In the genomic region with DNA sequence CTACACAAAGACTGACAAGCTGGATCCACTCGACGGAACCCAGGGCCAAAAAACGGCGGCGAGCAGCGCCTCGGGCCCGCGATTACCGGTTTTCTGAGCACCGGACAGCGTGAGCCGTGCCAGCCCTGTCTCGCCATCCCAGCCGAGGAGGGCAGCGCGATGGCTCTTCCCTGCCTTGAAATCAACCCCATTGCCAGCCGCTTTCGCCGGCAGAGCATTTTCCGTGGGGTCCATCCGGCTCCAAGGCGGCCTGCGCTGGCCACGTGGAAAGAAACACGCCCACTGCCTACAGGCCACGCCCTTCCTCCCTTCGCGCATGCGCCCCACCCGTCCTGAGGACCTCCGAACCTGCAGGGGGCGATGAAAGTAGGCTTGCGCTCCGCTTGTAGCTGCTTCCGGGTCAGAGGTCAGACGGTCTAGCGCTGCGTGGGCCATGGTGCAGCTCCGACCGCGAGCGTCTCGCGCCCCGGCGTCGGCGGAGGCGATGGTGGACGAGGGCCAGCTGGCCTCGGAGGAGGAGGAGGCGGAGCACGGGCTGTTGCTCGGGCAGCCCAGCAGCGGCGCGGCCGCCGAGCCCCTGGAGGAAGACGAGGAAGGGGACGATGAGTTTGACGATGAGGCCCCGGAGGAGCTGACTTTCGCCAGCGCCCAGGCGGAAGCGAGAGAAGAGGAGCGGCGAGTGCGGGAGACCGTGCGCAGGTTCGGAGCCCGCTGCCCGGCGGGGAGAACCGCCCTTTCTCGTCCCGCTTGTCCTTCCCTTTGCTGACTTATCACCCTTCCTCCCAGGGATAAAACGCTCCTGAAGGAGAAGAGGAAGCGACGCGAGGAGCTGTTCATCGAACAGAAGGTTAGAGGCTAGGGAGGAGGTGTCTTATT, we compare ENCODE assay signal across 1 cellular context.
TF ChIP-seq lines count a peak whose summit lies in the region.

Gene NOL7, plus strand, starts transcription at position 410 of the 876 bp plus-strand sequence. Its CDS starts 24 bp downstream, at position 434.

TF ChIP-seq in K562, 482 proteins besides CTCF, POLR2A, EP300 and RAD21 (continued from another document and continues in another):
- TF ChIP-seq, protein P1, sequence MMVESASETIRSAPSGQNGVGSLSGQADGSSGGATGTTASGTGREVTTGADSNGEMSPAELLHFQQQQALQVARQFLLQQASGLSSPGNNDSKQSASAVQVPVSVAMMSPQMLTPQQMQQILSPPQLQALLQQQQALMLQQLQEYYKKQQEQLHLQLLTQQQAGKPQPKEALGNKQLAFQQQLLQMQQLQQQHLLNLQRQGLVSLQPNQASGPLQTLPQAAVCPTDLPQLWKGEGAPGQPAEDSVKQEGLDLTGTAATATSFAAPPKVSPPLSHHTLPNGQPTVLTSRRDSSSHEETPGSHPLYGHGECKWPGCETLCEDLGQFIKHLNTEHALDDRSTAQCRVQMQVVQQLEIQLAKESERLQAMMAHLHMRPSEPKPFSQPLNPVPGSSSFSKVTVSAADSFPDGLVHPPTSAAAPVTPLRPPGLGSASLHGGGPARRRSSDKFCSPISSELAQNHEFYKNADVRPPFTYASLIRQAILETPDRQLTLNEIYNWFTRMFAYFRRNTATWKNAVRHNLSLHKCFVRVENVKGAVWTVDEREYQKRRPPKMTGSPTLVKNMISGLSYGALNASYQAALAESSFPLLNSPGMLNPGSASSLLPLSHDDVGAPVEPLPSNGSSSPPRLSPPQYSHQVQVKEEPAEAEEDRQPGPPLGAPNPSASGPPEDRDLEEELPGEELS (CRISPR knock-in tag; IDR thresholded peaks at IDR 0.05; ENCODE audit: borderline replicate concordance): peak; percentile 91; the same call in 1 of the 2 replicates
- no peak for TF ChIP-seq NFYB (IDR thresholded peaks at IDR 0.05; ENCODE audit: extremely low read depth, insufficient read length)
- no peak for TF ChIP-seq PHF21A (IDR thresholded peaks at IDR 0.05; ENCODE audit: borderline replicate concordance, low read depth)
- TF ChIP-seq GTF2A2 (tag; IDR thresholded peaks at IDR 0.05): peak; percentile 68
- peak; percentile 82; the same call in 1 of the 2 replicates for TF ChIP-seq JUN (IDR thresholded peaks at IDR 0.05; ENCODE audit: borderline replicate concordance, low read depth, low read length)
- no peak; the same call in none of the 2 replicates for TF ChIP-seq JUN (CRISPR knock-in tag; IDR thresholded peaks at IDR 0.05; ENCODE audit: borderline replicate concordance)
- TF ChIP-seq ZC3H8 (IDR thresholded peaks at IDR 0.05): no peak
- no peak for TF ChIP-seq TFAM (CRISPR knock-in tag; conservative IDR thresholded peaks at IDR 0.05)
- peak; percentile 93 for TF ChIP-seq KDM5B (IDR thresholded peaks at IDR 0.05; ENCODE audit: insufficient replicate concordance, low read depth, low read length)
- TF ChIP-seq SMAD3 (CRISPR knock-in tag; conservative IDR thresholded peaks at IDR 0.05): peak; percentile 27; the same call in 1 of the 2 replicates
- 0 out of 2 replicates have a peak, but pooled peaks have one; percentile 13 for TF ChIP-seq HIVEP1 (CRISPR knock-in tag; IDR thresholded peaks at IDR 0.05)
- no peak for TF ChIP-seq ZNF282 (CRISPR knock-in tag; IDR thresholded peaks at IDR 0.05)
- peak; percentile 94 for TF ChIP-seq SP2 (IDR thresholded peaks at IDR 0.05; ENCODE audit: extremely low read depth, low read depth, low read length, poor library complexity, severe bottlenecking)
- TF ChIP-seq KDM2B (CRISPR knock-in tag; IDR thresholded peaks at IDR 0.05): 0 out of 2 replicates have a peak, but pooled peaks have one; percentile 11
- no peak for TF ChIP-seq MAFF (IDR thresholded peaks at IDR 0.05; ENCODE audit: low read length)
- TF ChIP-seq KHSRP (IDR thresholded peaks at IDR 0.05): no peak
- TF ChIP-seq ASH1L (IDR thresholded peaks at IDR 0.05; ENCODE audit: borderline replicate concordance, low read depth, partially characterized antibody): no peak
- no peak for TF ChIP-seq ZNF57 (CRISPR knock-in tag; IDR thresholded peaks at IDR 0.05)
- no peak for TF ChIP-seq CEBPB (tag; IDR thresholded peaks at IDR 0.05)
- peak; percentile 79; the same call in 1 of the 2 replicates for TF ChIP-seq RHOXF2B (CRISPR knock-in tag; conservative IDR thresholded peaks at IDR 0.05)
- TF ChIP-seq FIP1L1 (IDR thresholded peaks at IDR 0.05; ENCODE audit: low read depth, low read length, poor library complexity, severe bottlenecking): peak; percentile 97
- peak; percentile 96 for TF ChIP-seq SIN3B (IDR thresholded peaks at IDR 0.05; ENCODE audit: low read depth)
- TF ChIP-seq, protein P2, sequence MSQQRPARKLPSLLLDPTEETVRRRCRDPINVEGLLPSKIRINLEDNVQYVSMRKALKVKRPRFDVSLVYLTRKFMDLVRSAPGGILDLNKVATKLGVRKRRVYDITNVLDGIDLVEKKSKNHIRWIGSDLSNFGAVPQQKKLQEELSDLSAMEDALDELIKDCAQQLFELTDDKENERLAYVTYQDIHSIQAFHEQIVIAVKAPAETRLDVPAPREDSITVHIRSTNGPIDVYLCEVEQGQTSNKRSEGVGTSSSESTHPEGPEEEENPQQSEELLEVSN (IDR thresholded peaks at IDR 0.05; ENCODE audit: borderline replicate concordance in 1 of 2, extremely low read depth in 1 of 2, insufficient read depth in 1 of 2, insufficient read length in 1 of 2, low read depth in 1 of 2, low read length in 1 of 2, poor library complexity in 1 of 2, severe bottlenecking in 1 of 2): peak; percentile 73 to 87
- TF ChIP-seq SMAD4 (CRISPR knock-in tag; conservative IDR thresholded peaks at IDR 0.05): peak; percentile 87
- no peak for TF ChIP-seq LARP7 (IDR thresholded peaks at IDR 0.05)
- TF ChIP-seq MLX (CRISPR knock-in tag; conservative IDR thresholded peaks at IDR 0.05): peak in 1 of 2 experiments; percentile 81; a peak in 1 of 4 replicates
- 0 out of 2 replicates have a peak, but pooled peaks have one; percentile 11 for TF ChIP-seq ZNF592 (IDR thresholded peaks at IDR 0.05)
- TF ChIP-seq MTA3 (IDR thresholded peaks at IDR 0.05; ENCODE audit: borderline replicate concordance): peak; percentile 92
- TF ChIP-seq ZNF764 (CRISPR knock-in tag; IDR thresholded peaks at IDR 0.05; ENCODE audit: low read depth): 0 out of 2 replicates have a peak, but pooled peaks have one; percentile 58
- TF ChIP-seq HNRNPLL (IDR thresholded peaks at IDR 0.05; ENCODE audit: low read depth, low read length, poor library complexity, severe bottlenecking): peak; percentile 80
- TF ChIP-seq MBD2 (IDR thresholded peaks at IDR 0.05; ENCODE audit: borderline replicate concordance, low read depth): peak; percentile 87
- TF ChIP-seq, protein P3, sequence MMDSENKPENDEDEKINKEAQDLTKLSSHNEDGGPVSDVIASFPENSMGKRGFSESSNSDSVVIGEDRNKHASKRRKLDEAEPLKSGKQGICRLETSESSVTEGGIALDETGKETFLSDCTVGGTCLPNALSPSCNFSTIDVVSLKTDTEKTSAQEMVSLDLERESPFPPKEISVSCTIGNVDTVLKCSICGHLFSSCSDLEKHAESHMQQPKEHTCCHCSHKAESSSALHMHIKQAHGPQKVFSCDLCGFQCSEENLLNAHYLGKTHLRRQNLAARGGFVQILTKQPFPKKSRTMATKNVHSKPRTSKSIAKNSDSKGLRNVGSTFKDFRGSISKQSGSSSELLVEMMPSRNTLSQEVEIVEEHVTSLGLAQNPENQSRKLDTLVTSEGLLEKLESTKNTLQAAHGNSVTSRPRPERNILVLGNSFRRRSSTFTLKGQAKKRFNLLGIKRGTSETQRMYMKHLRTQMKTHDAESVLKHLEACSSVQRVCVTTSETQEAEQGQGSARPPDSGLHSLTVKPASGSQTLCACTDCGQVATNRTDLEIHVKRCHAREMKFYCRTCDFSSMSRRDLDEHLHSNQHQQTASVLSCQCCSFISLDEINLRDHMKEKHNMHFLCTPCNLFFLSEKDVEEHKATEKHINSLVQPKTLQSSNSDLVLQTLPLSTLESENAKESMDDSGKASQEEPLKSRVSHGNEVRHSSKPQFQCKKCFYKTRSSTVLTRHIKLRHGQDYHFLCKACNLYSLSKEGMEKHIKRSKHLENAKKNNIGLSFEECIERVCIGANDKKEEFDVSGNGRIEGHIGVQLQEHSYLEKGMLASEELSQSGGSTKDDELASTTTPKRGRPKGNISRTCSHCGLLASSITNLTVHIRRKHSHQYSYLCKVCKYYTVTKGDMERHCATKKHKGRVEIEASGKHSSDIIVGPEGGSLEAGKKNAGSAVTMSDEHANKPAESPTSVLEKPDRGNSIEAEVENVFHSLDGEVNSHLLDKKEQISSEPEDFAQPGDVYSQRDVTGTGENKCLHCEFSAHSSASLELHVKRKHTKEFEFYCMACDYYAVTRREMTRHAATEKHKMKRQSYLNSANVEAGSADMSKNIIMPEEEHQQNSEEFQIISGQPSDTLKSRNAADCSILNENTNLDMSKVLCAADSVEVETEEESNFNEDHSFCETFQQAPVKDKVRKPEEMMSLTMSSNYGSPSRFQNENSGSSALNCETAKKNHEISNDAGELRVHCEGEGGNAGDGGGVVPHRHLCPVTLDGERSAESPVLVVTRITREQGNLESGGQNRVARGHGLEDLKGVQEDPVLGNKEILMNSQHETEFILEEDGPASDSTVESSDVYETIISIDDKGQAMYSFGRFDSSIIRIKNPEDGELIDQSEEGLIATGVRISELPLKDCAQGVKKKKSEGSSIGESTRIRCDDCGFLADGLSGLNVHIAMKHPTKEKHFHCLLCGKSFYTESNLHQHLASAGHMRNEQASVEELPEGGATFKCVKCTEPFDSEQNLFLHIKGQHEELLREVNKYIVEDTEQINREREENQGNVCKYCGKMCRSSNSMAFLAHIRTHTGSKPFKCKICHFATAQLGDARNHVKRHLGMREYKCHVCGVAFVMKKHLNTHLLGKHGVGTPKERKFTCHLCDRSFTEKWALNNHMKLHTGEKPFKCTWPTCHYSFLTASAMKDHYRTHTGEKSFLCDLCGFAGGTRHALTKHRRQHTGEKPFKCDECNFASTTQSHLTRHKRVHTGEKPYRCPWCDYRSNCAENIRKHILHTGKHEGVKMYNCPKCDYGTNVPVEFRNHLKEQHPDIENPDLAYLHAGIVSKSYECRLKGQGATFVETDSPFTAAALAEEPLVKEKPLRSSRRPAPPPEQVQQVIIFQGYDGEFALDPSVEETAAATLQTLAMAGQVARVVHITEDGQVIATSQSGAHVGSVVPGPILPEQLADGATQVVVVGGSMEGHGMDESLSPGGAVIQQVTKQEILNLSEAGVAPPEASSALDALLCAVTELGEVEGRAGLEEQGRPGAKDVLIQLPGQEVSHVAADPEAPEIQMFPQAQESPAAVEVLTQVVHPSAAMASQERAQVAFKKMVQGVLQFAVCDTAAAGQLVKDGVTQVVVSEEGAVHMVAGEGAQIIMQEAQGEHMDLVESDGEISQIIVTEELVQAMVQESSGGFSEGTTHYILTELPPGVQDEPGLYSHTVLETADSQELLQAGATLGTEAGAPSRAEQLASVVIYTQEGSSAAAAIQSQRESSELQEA (IDR thresholded peaks at IDR 0.05; ENCODE audit: low read depth): peak; percentile 50; the same call in 1 of the 2 replicates
- TF ChIP-seq MTA1 (IDR thresholded peaks at IDR 0.05; ENCODE audit: borderline replicate concordance): no peak
- TF ChIP-seq XRCC5 (IDR thresholded peaks at IDR 0.05; ENCODE audit: low read depth, low read length): peak; percentile 95
- no peak; the same call in 1 of the 2 replicates for TF ChIP-seq ZNF143 (CRISPR knock-in tag; IDR thresholded peaks at IDR 0.05)
- TF ChIP-seq SAP30 (IDR thresholded peaks at IDR 0.05; ENCODE audit: borderline replicate concordance, insufficient read depth, low read depth, low read length, poor library complexity, severe bottlenecking): peak; percentile 99
- no peak for TF ChIP-seq CREB5 (CRISPR knock-in tag; IDR thresholded peaks at IDR 0.05)
- peak; percentile 95 for TF ChIP-seq PHF8 (IDR thresholded peaks at IDR 0.05; ENCODE audit: borderline replicate concordance, low read length)
- no peak for TF ChIP-seq XRCC3 (IDR thresholded peaks at IDR 0.05)
